In genomic region chr4:7779194-7779768, GRCh38 we compare ENCODE assay signal across 12 cellular contexts.
DNase-seq lines count a peak whose midpoint lies in the region; FAIRE-seq and TF ChIP-seq lines count a peak whose summit lies in the region.
"Had no signal": no experiment of that assay in that cellular context is flagged by ENCODE, and none has a peak within 500 bp of the region (broad histone marks: within the 10 kb centered on the region; RNA-seq: fewer than 3 reads in every experiment).

No MANE protein-coding gene starts in this region.

- H3K4me1 Mint-ChIP-seq in astrocyte (ENCODE audit: low read depth, unreplicated experiment), result peaks cover 14% of the 10 kb centered on the region

- peaks cover 49% of the 10 kb centered on the region for H3K36me3 Mint-ChIP-seq in astrocyte (ENCODE audit: low read depth, unreplicated experiment)

- H3K36me3 ChIP-seq in astrocyte (ENCODE audit: insufficient read depth, low read length), result peaks cover 75% of the 10 kb centered on the region
- H3K36me3 ChIP-seq in right atrium auricular region, result peaks cover 14% of the 10 kb centered on the region
- peaks cover 15 to 66% (median 47%) of the 10 kb centered on the region in 4 donors for H3K36me3 ChIP-seq in stomach

- H3K27ac ChIP-seq in astrocyte (ENCODE audit: low read depth, low read length) (no peak overlapping the region), right atrium auricular region (peak overlapping the region; percentile 59 to 71), stomach (peak overlapping the region; percentile 5 to 78 (median 67))
- H3K27ac ChIP-seq: 22Rv1 had no signal

- H3K9me3 ChIP-seq in astrocyte (ENCODE audit: insufficient read depth, low read depth, low read length) (no peaks in the 10 kb centered on the region), right atrium auricular region (no peaks in the 10 kb centered on the region), stomach (no peaks in the 10 kb centered on the region)

- no peak for TF ChIP-seq POLR2A in stomach (IDR thresholded peaks at IDR 0.05)

- peaks cover 2% of the 10 kb centered on the region for H3K9me3 Mint-ChIP-seq in astrocyte (ENCODE audit: unreplicated experiment)

- no peak overlapping the region for H3K4me3 Mint-ChIP-seq in astrocyte (ENCODE audit: unreplicated experiment)

- H2AFZ ChIP-seq in astrocyte (ENCODE audit: low read depth, low read length), result no peak overlapping the region

- H3K27me3 ChIP-seq in astrocyte (ENCODE audit: insufficient read depth, low read length), result no peaks in the 10 kb centered on the region
- H3K27me3 ChIP-seq in right atrium auricular region, result no peaks in the 10 kb centered on the region
- H3K27me3 ChIP-seq in stomach, result no peaks in the 10 kb centered on the region

- no peak overlapping the region for H3K27ac Mint-ChIP-seq in astrocyte (ENCODE audit: unreplicated experiment)

- H4K20me1 ChIP-seq in astrocyte (ENCODE audit: insufficient read depth, low read length), result peaks cover 87% of the 10 kb centered on the region

- no peak for TF ChIP-seq EP300 in stomach (IDR thresholded peaks at IDR 0.05)

- 60 to 77% (median 68%) methylated on average over 11 of the region's 11 CpGs for WGBS in stomach, 5 donors

- peaks cover 30% of the 10 kb centered on the region for H3K4me1 ChIP-seq in astrocyte (ENCODE audit: insufficient read depth, low read length)
- H3K4me1 ChIP-seq in right atrium auricular region, result peaks cover 0 to 51% of the 10 kb centered on the region in 2 donors
- H3K4me1 ChIP-seq in stomach, result peaks cover 7 to 46% (median 24%) of the 10 kb centered on the region in 4 donors

- peaks cover 76% of the 10 kb centered on the region for H3K79me2 ChIP-seq in astrocyte (ENCODE audit: insufficient read depth, low read length)

- H3K4me3 ChIP-seq in astrocyte (ENCODE audit: insufficient read depth, low read depth, low read length) (no peak overlapping the region), right atrium auricular region (peak overlapping the region; percentile 3 to 28), stomach (peak overlapping the region in 3 of 4 donors; percentile 15 to 18 (median 17))

- intact Hi-C loops in stomach (cut with DNase I; ENCODE audit: low total_unique reads), result no loop called here

- FAIRE-seq in astrocyte (lab: Jason Lieb, UNC) (peak; percentile 26), urothelium cell line (lab: Jason Lieb, UNC) (no peak)

- peak; percentile 12 for DNase-seq in DMS 273 (lab: John Stamatoyannopoulos, UW; ENCODE audit: unreplicated experiment)
- no peak for DNase-seq in DMS 273 treated with DMSO at 0.1 percent for 48 hours (lab: John Stamatoyannopoulos, UW)
- DNase-seq in astrocyte (ENCODE audit: low read depth), result peak; percentile 53
- DNase-seq in right atrium auricular region (ENCODE audit: low spot score), result no peak
- no peak for DNase-seq in stomach
- DNase-seq in urothelium cell line (ENCODE audit: low spot score), result no peak
- DNase-seq in NCI-H82 (lab: John Stamatoyannopoulos, UW), result no peak
- no peak for DNase-seq in NCI-H1436 (lab: John Stamatoyannopoulos, UW)
- DNase-seq: DMS53, midbrain, NCI-H2029 treated with DMSO at 0.1 percent for 48 hours had no signal

- peak overlapping the region; percentile 41 for H3K4me2 ChIP-seq in astrocyte (ENCODE audit: low read length)

- no peak for TF ChIP-seq CTCF in astrocyte (IDR thresholded peaks at IDR 0.05; ENCODE audit: insufficient read depth, low read depth, low read length)
- TF ChIP-seq CTCF in right atrium auricular region (IDR thresholded peaks at IDR 0.05), result no peak
- TF ChIP-seq CTCF in stomach (IDR thresholded peaks at IDR 0.05), result no peak

- no peaks in the 10 kb centered on the region for H3K27me3 Mint-ChIP-seq in astrocyte (ENCODE audit: low read depth, unreplicated experiment)

- peak overlapping the region; percentile 35 for H3K9ac ChIP-seq in astrocyte (ENCODE audit: low read length)

Comparison
In these comparisons a context has a peak if more than half of its experiments do, and no peak if none do; other contexts are left out.
1. DNase-seq: peak in DMS 273 (single experiment) and astrocyte (single experiment); none in DMS 273 treated with DMSO at 0.1 percent for 48 hours (single experiment), right atrium auricular region (single experiment), stomach (single experiment), urothelium cell line (single experiment), NCI-H82 (single experiment) and NCI-H1436 (single experiment).